Comparison of ENCODE assay signal across 2 cellular contexts in genomic region chr7:150719960-150720891, GRCh38.
TF ChIP-seq lines count a peak whose summit lies in the region.

No MANE protein-coding gene starts in this region.

TF ChIP-seq in SK-N-SH treated with all-trans-retinoic acid at 6 μM for 48 hours, 23 proteins besides CTCF, POLR2A, EP300 and RAD21:
- no peak for TF ChIP-seq TOX (CRISPR knock-in tag; IDR thresholded peaks at IDR 0.05; ENCODE audit: borderline replicate concordance)
- no peak for TF ChIP-seq CREB5 (CRISPR knock-in tag; IDR thresholded peaks at IDR 0.05; ENCODE audit: low read depth)
- TF ChIP-seq PPARA (CRISPR knock-in tag; IDR thresholded peaks at IDR 0.05; ENCODE audit: borderline replicate concordance) = no peak
- no peak for TF ChIP-seq POU6F1 (CRISPR knock-in tag; IDR thresholded peaks at IDR 0.05; ENCODE audit: borderline replicate concordance, low read depth)
- no peak for TF ChIP-seq SNAI2 (CRISPR knock-in tag; IDR thresholded peaks at IDR 0.05)
- TF ChIP-seq ZFP30 (CRISPR knock-in tag; IDR thresholded peaks at IDR 0.05) = no peak

TF ChIP-seq in SK-N-SH, 30 proteins besides CTCF, POLR2A, EP300 and RAD21:
- TF ChIP-seq TEAD4 (IDR thresholded peaks at IDR 0.05; ENCODE audit: borderline replicate concordance, insufficient read depth) (no peak), SIN3A (IDR thresholded peaks at IDR 0.05; ENCODE audit: borderline replicate concordance, low read depth, low read length) (no peak), RFX5 (IDR thresholded peaks at IDR 0.05; ENCODE audit: low read length) (no peak), TCF12 (IDR thresholded peaks at IDR 0.05) (no peak), ELF1 (IDR thresholded peaks at IDR 0.05) (no peak), FOSL2 (IDR thresholded peaks at IDR 0.05; ENCODE audit: borderline replicate concordance, low read depth) (no peak), GATA2 (CRISPR knock-in tag; IDR thresholded peaks at IDR 0.05) (no peak), FOXM1 (IDR thresholded peaks at IDR 0.05; ENCODE audit: low read depth) (no peak), MAX (IDR thresholded peaks at IDR 0.05; ENCODE audit: low read depth) (no peak), YY1 (IDR thresholded peaks at IDR 0.05; ENCODE audit: low read depth) (no peak), IRF3 (IDR thresholded peaks at IDR 0.05; ENCODE audit: low read depth, low read length) (no peak), NFIC (IDR thresholded peaks at IDR 0.05; ENCODE audit: borderline replicate concordance) (no peak), NRF1 (IDR thresholded peaks at IDR 0.05; ENCODE audit: low read depth, low read length) (no peak), SMC3 (IDR thresholded peaks at IDR 0.05; ENCODE audit: low read depth, low read length) (no peak)
